ENCODE assay signal across 8 cellular contexts in the genomic region with DNA sequence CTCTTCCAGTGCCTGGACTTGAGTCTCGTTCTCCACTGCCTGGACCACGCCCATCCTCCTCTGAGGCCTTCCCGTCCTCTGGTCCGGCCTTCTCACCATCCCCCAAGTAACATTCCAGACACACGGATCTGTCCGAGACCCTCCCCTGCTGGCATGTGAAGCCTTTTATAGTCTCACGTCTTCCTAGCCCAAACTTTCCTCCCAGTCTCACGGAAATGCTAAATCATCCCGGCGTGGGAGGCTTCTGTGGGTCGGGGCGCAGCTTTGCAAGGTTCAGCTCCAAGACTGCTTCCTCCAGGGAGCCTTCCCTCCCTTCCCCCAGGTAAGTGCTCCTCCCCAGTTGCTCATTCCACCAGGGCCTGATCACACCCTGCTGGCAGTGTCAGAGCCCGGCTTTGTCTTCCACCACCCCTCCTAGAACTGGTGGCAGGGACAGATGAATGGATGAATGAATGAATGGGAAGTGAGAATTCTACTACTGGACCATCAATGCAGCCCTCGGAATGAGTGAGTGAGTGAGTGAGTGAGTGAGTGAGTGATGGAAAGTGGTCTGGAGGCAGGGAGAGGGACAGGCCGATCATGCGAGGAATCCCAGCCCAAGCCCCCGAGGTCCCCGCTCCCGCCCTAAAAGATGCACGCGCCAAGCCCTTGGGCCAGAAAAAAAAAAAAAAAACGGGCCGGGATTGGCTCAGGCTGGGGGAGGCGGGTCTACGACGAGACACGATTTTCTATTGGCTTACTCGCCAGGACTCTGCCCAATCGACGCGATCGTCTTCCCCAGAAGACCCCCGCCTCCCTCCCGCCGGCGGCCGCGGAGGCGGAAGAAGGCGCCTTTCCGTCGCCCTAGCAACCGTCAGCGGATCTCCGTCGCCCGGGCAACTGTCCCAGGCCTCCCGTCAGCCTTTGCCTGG. TPM values are rescaled to one million over a fixed set of nuclear protein-coding genes. Genes with fewer than 3 reads are reported as not detected.
DNase-seq lines count a peak whose midpoint lies in the region; ATAC-seq and TF ChIP-seq lines count a peak whose summit lies in the region.

No MANE protein-coding gene starts in this region.

- TSS peak; percentile 10 for BruUV-seq in PC-9 (replicated peaks; lab: Mats Ljungman, UMichigan)

- CTCF ChIA-PET in PC-9 (lab: Charles Lee): no interaction called here

- DNase-seq in GM20000 (ENCODE audit: low spot score): peak; percentile 99
- DNase-seq in PC-9: peak; percentile 75 to 89
- DNase-seq in activated T-cell treated with anti-CD3 and anti-CD28 coated beads, Interleukin-2, amount 50 U/mL, for 48 hours: peak; percentile 78 to 83
- DNase-seq in mucosa of gallbladder (ENCODE audit: low spot score): peak; percentile 90
- DNase-seq in stimulated activated CD8-positive, alpha-beta memory T cell treated with anti-CD3 and anti-CD28 coated beads, Interleukin-4, amount 100 ng/mL, for 24 hours (ENCODE audit: low read depth): peak; percentile 75

- H4K20me1 ChIP-seq in BLaER1: no peaks in the 10 kb centered on the region
- H4K20me1 ChIP-seq in PC-9 (ENCODE audit: insufficient read depth): no peaks in the 10 kb centered on the region

- TF ChIP-seq RAD21 in Ishikawa (IDR thresholded peaks at IDR 0.05; ENCODE audit: low read depth): no peak

- no peak for TF ChIP-seq EP300 in Ishikawa (IDR thresholded peaks at IDR 0.05; ENCODE audit: borderline replicate concordance)

- no peaks in the 10 kb centered on the region for H3K27me3 ChIP-seq in BLaER1
- H3K27me3 ChIP-seq in PC-9 (ENCODE audit: insufficient read depth, low read depth): no peaks in the 10 kb centered on the region

- POLR2A ChIA-PET in PC-9 (lab: Charles Lee; ENCODE audit: unreplicated experiment): no interaction called here

- peak; percentile 79 for ATAC-seq in esophagus mucosa

- intact Hi-C loops in PC-9 (cut with micrococcal nuclease; ENCODE audit: unreplicated experiment): no loop called here

- no peaks in the 10 kb centered on the region for H3K79me2 ChIP-seq in PC-9 (ENCODE audit: low read depth)

- no peaks in the 10 kb centered on the region for H3K9me3 ChIP-seq in BLaER1
- H3K9me3 ChIP-seq in PC-9 (ENCODE audit: insufficient read depth, low read depth): no peaks in the 10 kb centered on the region

- H3K36me3 ChIP-seq in BLaER1 (no peaks in the 10 kb centered on the region), PC-9 (ENCODE audit: low read depth) (peaks cover 10% of the 10 kb centered on the region; the same call in 1 of the 2 replicates)

- no peak overlapping the region for H2AFZ ChIP-seq in PC-9

- peaks cover 28% of the 10 kb centered on the region for H3F3A ChIP-seq in PC-9 (ENCODE audit: insufficient read depth, low read depth)

- H3K27ac ChIP-seq in BLaER1 (no peak overlapping the region), PC-9 (no peak overlapping the region)

- TF ChIP-seq CTCF in GM20000 (IDR thresholded peaks at IDR 0.05; ENCODE audit: extremely low read depth, missing control alignments) (no peak), PC-9 (conservative IDR thresholded peaks at IDR 0.05) (no peak)

- H3K9me2 ChIP-seq in PC-9 (ENCODE audit: insufficient read depth): no peaks in the 10 kb centered on the region

- H3K4me3 ChIP-seq in BLaER1 (peak overlapping the region; percentile 72), PC-9 (no peak overlapping the region)

- peak overlapping the region; percentile 68; the same call in 1 of the 2 replicates for H3K9ac ChIP-seq in BLaER1

- H3K4me2 ChIP-seq in BLaER1: peak overlapping the region; percentile 99
- H3K4me2 ChIP-seq in PC-9: peak overlapping the region; percentile 33

- peaks cover 19% of the 10 kb centered on the region for H3K4me1 ChIP-seq in BLaER1
- no peaks in the 10 kb centered on the region for H3K4me1 ChIP-seq in PC-9 (replicated peaks; ENCODE audit: insufficient read depth)

TF ChIP-seq in Ishikawa, 13 proteins besides CTCF, POLR2A, EP300 and RAD21:
- no peak for TF ChIP-seq YY1 (IDR thresholded peaks at IDR 0.05; ENCODE audit: low read depth)
- no peak for TF ChIP-seq ZBTB7A (IDR thresholded peaks at IDR 0.05; ENCODE audit: low read depth)
- TF ChIP-seq, protein P1, sequence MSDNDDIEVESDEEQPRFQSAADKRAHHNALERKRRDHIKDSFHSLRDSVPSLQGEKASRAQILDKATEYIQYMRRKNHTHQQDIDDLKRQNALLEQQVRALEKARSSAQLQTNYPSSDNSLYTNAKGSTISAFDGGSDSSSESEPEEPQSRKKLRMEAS (IDR thresholded peaks at IDR 0.05): peak; percentile 56; the same call in 1 of the 2 replicates
- TF ChIP-seq TCF12 (IDR thresholded peaks at IDR 0.05; ENCODE audit: low read depth): no peak
- TF ChIP-seq EGR1 (IDR thresholded peaks at IDR 0.05): peak; percentile 86
- TF ChIP-seq FOXM1 (IDR thresholded peaks at IDR 0.05; ENCODE audit: borderline replicate concordance, low read depth): peak; percentile 56; the same call in 1 of the 2 replicates

RNA-seq across cellular contexts. Expression of gene EPHX3, which starts 9.3 kb away (rescaled TPM):
- total RNA-seq in PC-9 (2021): 17.7 and 20.1 TPM in 2 replicates
- total RNA-seq in esophagus mucosa: 34.6 TPM
- 2.0 TPM for total RNA-seq in mucosa of gallbladder

RNA-seq across cellular contexts. Expression of gene NOTCH3, which starts 22.2 kb away (rescaled TPM):
- total RNA-seq in PC-9 (2021) (115 and 143 TPM in 2 replicates), esophagus mucosa (149 TPM), mucosa of gallbladder (32.4 TPM)
